Comparison of ENCODE assay signal across 8 cellular contexts in genomic region chr11:117796456-117797428, GRCh38. TPM values are rescaled to one million over a fixed set of nuclear protein-coding genes. Genes with fewer than 3 reads are reported as not detected.
A peak's percentile ranks its signal among the peaks of the same experiment; 100 is the strongest.
DNase-seq lines count a peak whose midpoint lies in the region; ATAC-seq, FAIRE-seq and TF ChIP-seq lines count a peak whose summit lies in the region.

Gene DSCAML1 (minus strand): TSS chr11:117797216. CDS start chr11:117797079, 137 bp downstream.

- TF ChIP-seq POLR2A in endothelial cell of umbilical vein (IDR thresholded peaks at IDR 0.05; ENCODE audit: low read depth, low read length) = no peak

- H3K79me2 ChIP-seq in endothelial cell of umbilical vein (ENCODE audit: control insufficient read depth, insufficient read depth, low read length) (no peaks in the 10 kb centered on the region), neural cell (replicated peaks; ENCODE audit: insufficient read depth, low read length) (no peaks in the 10 kb centered on the region)

- H3K4me3 Mint-ChIP-seq in WTC11 = peak within 1 kb of the TSS; percentile 74

- H3K4me3 ChIP-seq in endothelial cell of umbilical vein (replicated peaks in 1 of 3; ENCODE audit: insufficient read depth in 1 of 3, low read depth in 1 of 3, low read length in 3 of 3) = no peak within 1 kb of the TSS
- H3K4me3 ChIP-seq in neural cell (ENCODE audit: low read length) = peak within 1 kb of the TSS; percentile 84

- H2AFZ ChIP-seq in endothelial cell of umbilical vein (ENCODE audit: low read depth, low read length) (no peak within 1 kb of the TSS), neural cell (ENCODE audit: low read depth, low read length) (no peak within 1 kb of the TSS)

- peak; percentile 31 for DNase-seq in GM10248 (ENCODE audit: extremely low spot score)
- DNase-seq in WTC11 (ENCODE audit: low spot score) = peak; percentile 66
- DNase-seq in endothelial cell of umbilical vein (ENCODE audit: low read depth, low spot score) = no peak
- no peak for DNase-seq in HK-2 (ENCODE audit: unreplicated experiment)
- DNase-seq in GM10266 (ENCODE audit: extremely low spot score) = no peak
- DNase-seq in NCI-H510A (lab: John Stamatoyannopoulos, UW) = no peak

- H4K20me1 ChIP-seq in endothelial cell of umbilical vein (replicated peaks; ENCODE audit: control insufficient read depth, extremely low read depth, insufficient read depth, low read length) (no peaks in the 10 kb centered on the region), neural cell (ENCODE audit: insufficient read depth) (no peaks in the 10 kb centered on the region)

- H3K4me1 Mint-ChIP-seq in WTC11 = peaks cover 15% of the 10 kb centered on the region

- H3K27me3 Mint-ChIP-seq in WTC11 (ENCODE audit: low read depth) = peaks cover 73% of the 10 kb centered on the region

- no peak within 1 kb of the TSS for H3K27ac ChIP-seq in endothelial cell of umbilical vein (ENCODE audit: insufficient read depth, low read depth, low read length)
- H3K27ac ChIP-seq in neural cell (ENCODE audit: low read length) = no peak within 1 kb of the TSS

- dilution Hi-C loops in endothelial cell of umbilical vein (cut with MboI; ENCODE audit: extremely low pct_ligation_motif_present, low sequenced_read_pairs) = no loop called here

- H3K36me3 ChIP-seq in endothelial cell of umbilical vein (ENCODE audit: control insufficient read depth in 2 of 2, extremely low read depth in 1 of 2, insufficient read depth in 2 of 2, low read length in 2 of 2) (no peaks in the 10 kb centered on the region), neural cell (ENCODE audit: insufficient read depth, low read length) (no peaks in the 10 kb centered on the region)

- intact Hi-C loops in endothelial cell of umbilical vein (cut with micrococcal nuclease) = no loop called here

- H3K9me3 Mint-ChIP-seq in WTC11 = no peaks in the 10 kb centered on the region

- POLR2A ChIA-PET in GM10248 (lab: Yijun Ruan, JAX) (no interaction called here), WTC11 (lab: Charles Lee) (interaction anchor here (0.7 kb wide), 1 partner anchor 11 kb away, joined by 3 read pairs; no protein-coding TSS in a partner anchor), endothelial cell of umbilical vein (lab: Charles Lee) (no interaction called here)

- no peaks in the 10 kb centered on the region for H3K9me2 ChIP-seq in neural cell (ENCODE audit: insufficient read depth, low read length)

- TF ChIP-seq RAD21 in neural cell (conservative IDR thresholded peaks at IDR 0.05) = peak; percentile 41

- ATAC-seq in WTC11 (peak; percentile 74), GM19324 (IDR thresholded peaks at IDR 0.05; ENCODE audit: low FRiP score, unreplicated experiment) (no peak)

- H3K27ac Mint-ChIP-seq in WTC11 = no peak within 1 kb of the TSS

- BruUV-seq in endothelial cell of umbilical vein (replicated peaks; lab: Mats Ljungman, UMichigan) = no TSS peak

- TF ChIP-seq CTCF in GM10248 (IDR thresholded peaks at IDR 0.05; ENCODE audit: control extremely low read depth, extremely low read depth, low read depth, missing control alignments) (no peak), WTC11 (IDR thresholded peaks at IDR 0.05) (no peak), endothelial cell of umbilical vein (IDR thresholded peaks at IDR 0.05; ENCODE audit: extremely low read depth in 1 of 2, insufficient read depth in 1 of 2, low read depth in 1 of 2, low read length in 2 of 2) (no peak), neural cell (IDR thresholded peaks at IDR 0.05; ENCODE audit: poor library complexity, severe bottlenecking) (no peak), GM10266 (IDR thresholded peaks at IDR 0.05; ENCODE audit: control insufficient read depth, insufficient read depth, low read depth, missing control alignments) (no peak)

- no peak for FAIRE-seq in endothelial cell of umbilical vein (lab: Jason Lieb, UNC)

- no peaks in the 10 kb centered on the region for H3F3A ChIP-seq in neural cell (ENCODE audit: insufficient read depth, low read length, poor library complexity, severe bottlenecking)

- no peaks in the 10 kb centered on the region for H3K4me1 ChIP-seq in endothelial cell of umbilical vein (ENCODE audit: control insufficient read depth, extremely low read depth, insufficient read depth, low read length)

- H3K27me3 ChIP-seq in endothelial cell of umbilical vein (ENCODE audit: control insufficient read depth in 2 of 2, insufficient read depth in 2 of 2, low read length in 2 of 2) (peaks cover 44% of the 10 kb centered on the region in 2 experiments), neural cell (ENCODE audit: insufficient read depth, low read depth, low read length) (peaks cover 49% of the 10 kb centered on the region)

- CTCF ChIA-PET in GM10248 (lab: Yijun Ruan, JAX) (interaction anchor here (0.7 to 14.4 kb wide), 3 partner anchors 11 to 371 kb away, joined by 4 to 344 read pairs (median 5); partner anchors contain the start of gene FXYD2), WTC11 (lab: Charles Lee) (interaction anchor here (0.9 to 3.4 kb wide), 3 partner anchors 12 to 371 kb away, joined by 3 to 23 read pairs (median 4); no protein-coding TSS in a partner anchor), endothelial cell of umbilical vein (lab: Charles Lee) (interaction anchor here (2.6 to 3.1 kb wide), 2 partner anchors 11 to 150 kb away, joined by 10 to 22 read pairs; no protein-coding TSS in a partner anchor)

- H3K4me2 ChIP-seq in endothelial cell of umbilical vein (ENCODE audit: insufficient read depth, low read length) = no peak within 1 kb of the TSS
- H3K4me2 ChIP-seq in neural cell (ENCODE audit: low read length) = peak within 1 kb of the TSS; percentile 80

- H3K9me3 ChIP-seq in endothelial cell of umbilical vein (replicated peaks; ENCODE audit: control insufficient read depth, insufficient read depth, low read length) (no peaks in the 10 kb centered on the region), neural cell (ENCODE audit: low read length) (no peaks in the 10 kb centered on the region)

- H3K9ac ChIP-seq in endothelial cell of umbilical vein (replicated peaks; ENCODE audit: extremely low read depth, insufficient read depth, low read length) = no peak within 1 kb of the TSS
- peak within 1 kb of the TSS; percentile 65 for H3K9ac ChIP-seq in neural cell (ENCODE audit: low read length)

- no peaks in the 10 kb centered on the region for H3K9me1 ChIP-seq in endothelial cell of umbilical vein (replicated peaks; ENCODE audit: control insufficient read depth, extremely low read depth, insufficient read depth, low read length)

- no peak for TF ChIP-seq EP300 in neural cell (conservative IDR thresholded peaks at IDR 0.05; ENCODE audit: poor library complexity, severe bottlenecking)

- H3K36me3 Mint-ChIP-seq in WTC11 = no peaks in the 10 kb centered on the region

TF ChIP-seq in WTC11, 78 proteins besides CTCF, POLR2A, EP300 and RAD21 (continues in another document):
- TF ChIP-seq E2F5 (CRISPR knock-in tag; IDR thresholded peaks at IDR 0.05) = 0 out of 2 replicates have a peak, but pooled peaks have one; percentile 24

TF ChIP-seq in endothelial cell of umbilical vein, 7 proteins besides CTCF, POLR2A, EP300 and RAD21:
- TF ChIP-seq POLR2AphosphoS5 (IDR thresholded peaks at IDR 0.05; ENCODE audit: insufficient read depth, low read depth, low read length) (no peak), EZH2 (IDR thresholded peaks at IDR 0.05; ENCODE audit: borderline replicate concordance, low read depth, low read length, severe bottlenecking) (peak; percentile 86), GATA2 (IDR thresholded peaks at IDR 0.05; ENCODE audit: insufficient read depth, insufficient read length, low read depth, low read length) (no peak), JUN (IDR thresholded peaks at IDR 0.05; ENCODE audit: borderline replicate concordance, insufficient read depth, insufficient read length, low read depth) (no peak), MYC (IDR thresholded peaks at IDR 0.05; ENCODE audit: low read depth, low read length) (no peak)
- TF ChIP-seq, protein P1, sequence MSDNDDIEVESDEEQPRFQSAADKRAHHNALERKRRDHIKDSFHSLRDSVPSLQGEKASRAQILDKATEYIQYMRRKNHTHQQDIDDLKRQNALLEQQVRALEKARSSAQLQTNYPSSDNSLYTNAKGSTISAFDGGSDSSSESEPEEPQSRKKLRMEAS (IDR thresholded peaks at IDR 0.05; ENCODE audit: insufficient read depth, insufficient read length) = no peak
TF ChIP-seq in endothelial cell of umbilical vein: peak in this region for 1.

TF ChIP-seq in neural cell, 6 proteins besides CTCF, POLR2A, EP300 and RAD21:
- TF ChIP-seq EZH2 (IDR thresholded peaks at IDR 0.05; ENCODE audit: borderline replicate concordance, insufficient read depth, low read length, poor library complexity, severe bottlenecking) = peak; percentile 31
- TF ChIP-seq TAF1 (IDR thresholded peaks at IDR 0.05; ENCODE audit: low read depth) = no peak
- TF ChIP-seq SMC3 (conservative IDR thresholded peaks at IDR 0.05; ENCODE audit: poor library complexity) = no peak
TF ChIP-seq in neural cell: peak in this region for 1.

RNA-seq across cellular contexts. Expression of gene DSCAML1, which starts in this region (rescaled TPM):
- total RNA-seq in WTC11 (2021) (0.25 to 0.90 TPM (median 0.82 TPM) in 3 replicates), endothelial cell of umbilical vein (not detected in 2 replicates)
- polyA plus RNA-seq in endothelial cell of umbilical vein (not detected in 2 replicates), neural cell (0.86 and 1.3 TPM in 2 replicates)
- polyA plus RNA-seq in endothelial cell of umbilical vein (2011; cell fraction: cytosol; rRNA removed) = not detected in 2 replicates
- not detected in 2 replicates for polyA plus RNA-seq in endothelial cell of umbilical vein (2011; cell fraction: nucleus; rRNA removed)
- not detected in 2 replicates for polyA plus RNA-seq in endothelial cell of umbilical vein (2012)
- polyA minus RNA-seq in endothelial cell of umbilical vein (not detected in 2 replicates), neural cell (2.2 and 2.4 TPM in 2 replicates)
- polyA minus RNA-seq in endothelial cell of umbilical vein (2011; cell fraction: cytosol; rRNA and poly(A)+ RNA removed) = not detected
- polyA minus RNA-seq in endothelial cell of umbilical vein (2011; cell fraction: nucleus; rRNA and poly(A)+ RNA removed) = not detected in 2 replicates

Comparison
In these comparisons a context has a peak if more than half of its experiments do, and no peak if none do; other contexts are left out.
1. Peak in DNase-seq and ATAC-seq in WTC11; RNA of the gene not detected or under 1 TPM.